ENCODE assay signal across 10 cellular contexts in the genomic region with DNA sequence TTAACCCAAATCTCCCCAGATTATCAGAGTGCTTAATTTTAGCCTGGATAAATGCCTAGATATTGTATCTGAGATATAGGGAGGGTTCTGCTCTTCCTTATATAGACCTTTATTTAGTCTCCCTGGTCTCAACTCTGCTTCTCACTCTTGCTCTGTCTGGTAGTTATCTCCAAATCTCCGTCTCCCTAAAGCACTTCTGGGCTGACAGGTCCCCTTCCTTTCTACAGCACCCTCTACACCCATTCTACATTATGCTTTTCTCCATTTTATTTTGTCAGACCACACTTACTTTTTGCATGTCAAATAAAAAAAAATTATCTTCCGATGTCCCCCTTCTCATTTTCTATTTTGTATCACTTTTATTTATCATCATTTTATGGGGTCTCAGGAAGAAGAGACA. TPM values are rescaled to one million over a fixed set of nuclear protein-coding genes. Genes with fewer than 3 reads are reported as not detected.
A peak's percentile ranks its signal among the peaks of the same experiment; 100 is the strongest.
DNase-seq lines count a peak whose midpoint lies in the region; ATAC-seq and TF ChIP-seq lines count a peak whose summit lies in the region.
"Had no signal": no experiment of that assay in that cellular context is flagged by ENCODE, and none has a peak within 500 bp of the region (broad histone marks: within the 10 kb centered on the region; RNA-seq: fewer than 3 reads in every experiment).

No MANE protein-coding gene starts in this region.

- H3K27me3 Mint-ChIP-seq in activated T-cell treated with anti-CD3 and anti-CD28 coated beads, Interleukin-2, amount 50 U/mL, for 24 hours = no peaks in the 10 kb centered on the region

- no peaks in the 10 kb centered on the region for H3K9me3 Mint-ChIP-seq in activated T-cell treated with anti-CD3 and anti-CD28 coated beads, Interleukin-2, amount 50 U/mL, for 24 hours

- H3K4me1 ChIP-seq in foreskin keratinocyte = peaks cover 25% of the 10 kb centered on the region
- H3K4me1 ChIP-seq in stomach = peaks cover 30 to 48% (median 39%) of the 10 kb centered on the region in 4 donors

- no peak overlapping the region for H3K27ac Mint-ChIP-seq in activated T-cell treated with anti-CD3 and anti-CD28 coated beads, Interleukin-2, amount 50 U/mL, for 24 hours

- no peak for DNase-seq in activated T-cell treated with anti-CD3 and anti-CD28 coated beads, Interleukin-2, amount 50 U/mL, for 24 hours
- DNase-seq in activated T-cell treated with anti-CD3 and anti-CD28 coated beads for 4 hours (no peak), SK-N-DZ (ENCODE audit: low spot score) (peak; percentile 22), foreskin keratinocyte (no peak), stomach (no peak)
- DNase-seq: cerebellar nuclear complex had no signal

- intact Hi-C loops in stomach (cut with DNase I; ENCODE audit: low total_unique reads) = no loop called here

- H3K4me3 Mint-ChIP-seq in activated T-cell treated with anti-CD3 and anti-CD28 coated beads, Interleukin-2, amount 50 U/mL, for 24 hours = peak overlapping the region; percentile 80

- no peaks in the 10 kb centered on the region for H3K36me3 ChIP-seq in stomach

- no peak for ATAC-seq in foreskin keratinocyte
- no peak for ATAC-seq in HG03442 (IDR thresholded peaks at IDR 0.05; ENCODE audit: unreplicated experiment)
- no peak for ATAC-seq in HG03039 (IDR thresholded peaks at IDR 0.05; ENCODE audit: unreplicated experiment)
- ATAC-seq in GM18517 (IDR thresholded peaks at IDR 0.05; ENCODE audit: unreplicated experiment) = no peak
- ATAC-seq: activated CD4-positive, CD25-positive, alpha-beta regulatory T cell treated with anti-CD3 and anti-CD28 coated beads, Interleukin-2, amount 50 U/mL, for 24 hours had no signal

- H3K4me3 ChIP-seq in stomach = peak overlapping the region in 1 of 4 donors; percentile 98

- no peak for TF ChIP-seq EP300 in stomach (IDR thresholded peaks at IDR 0.05)

- 63 to 86% (median 75%) methylated on average over 2 of the region's 2 CpGs for WGBS in stomach, 5 donors

- no peaks in the 10 kb centered on the region for H3K9me3 ChIP-seq in stomach

- no peak for TF ChIP-seq POLR2A in stomach (IDR thresholded peaks at IDR 0.05)

- H3K27ac ChIP-seq in foreskin keratinocyte = peak overlapping the region; percentile 97
- H3K27ac ChIP-seq in stomach = peak overlapping the region in 4 of 5 donors; percentile 96 to 98 (median 98)

- TF ChIP-seq CTCF in foreskin keratinocyte (conservative IDR thresholded peaks at IDR 0.05) = no peak
- no peak for TF ChIP-seq CTCF in stomach (IDR thresholded peaks at IDR 0.05)

- H3K36me3 Mint-ChIP-seq in activated T-cell treated with anti-CD3 and anti-CD28 coated beads, Interleukin-2, amount 50 U/mL, for 24 hours (ENCODE audit: low read depth) = peaks cover 16% of the 10 kb centered on the region

- H3K27me3 ChIP-seq in foreskin keratinocyte (no peaks in the 10 kb centered on the region), stomach (no peaks in the 10 kb centered on the region)

- peaks cover 39% of the 10 kb centered on the region for H3K4me1 Mint-ChIP-seq in activated T-cell treated with anti-CD3 and anti-CD28 coated beads, Interleukin-2, amount 50 U/mL, for 24 hours (ENCODE audit: low read depth)

RNA-seq across cellular contexts. Expression of a gene that starts 2.0 kb away (rescaled TPM):
- 5.4 and 7.0 TPM in 2 replicates for polyA plus RNA-seq in SK-N-DZ (2014; cell fraction: cytosol; rRNA removed)
- polyA plus RNA-seq in SK-N-DZ (2014; cell fraction: nucleus; rRNA removed) = 3.3 and 4.3 TPM in 2 replicates
- 35.2 and 38.0 TPM in 2 replicates for total RNA-seq in foreskin keratinocyte
- 6.0 and 7.2 TPM in 2 replicates for polyA plus RNA-seq in foreskin keratinocyte
- total RNA-seq in stomach = 10 to 100 TPM; 47.1 to 69.4 (median 57.9) TPM
- polyA plus RNA-seq in stomach = 1 to 10 TPM; 3.8 to 8.3 (median 5.7) TPM

RNA-seq across cellular contexts. Expression of a gene that starts 39.6 kb away (rescaled TPM):
- 18.9 and 24.8 TPM in 2 replicates for polyA plus RNA-seq in SK-N-DZ (2014; cell fraction: cytosol; rRNA removed)
- 81.6 and 104 TPM in 2 replicates for polyA plus RNA-seq in SK-N-DZ (2014; cell fraction: nucleus; rRNA removed)
- total RNA-seq in foreskin keratinocyte = 15.5 and 18.1 TPM in 2 replicates
- 3.7 and 6.2 TPM in 2 replicates for polyA plus RNA-seq in foreskin keratinocyte
- total RNA-seq in stomach = 10 to 100 TPM in 4 of 5 donors, 1 to 10 TPM in 1; 8.6 to 62.9 (median 25.1) TPM
- polyA plus RNA-seq in stomach = 1 to 10 TPM; 2.3 to 4.9 (median 2.4) TPM
